ENCODE assay signal across 28 cellular contexts in genomic region chr5:165573445-165573844, GRCh38.
"Had no signal": no experiment of that assay in that cellular context is flagged by ENCODE, and none has a peak within 500 bp of the region (broad histone marks: within the 10 kb centered on the region; RNA-seq: fewer than 3 reads in every experiment).

No MANE protein-coding gene starts in this region.

- H2AFZ ChIP-seq: neural progenitor cell had no signal

- ATAC-seq: activated naive CD8-positive, alpha-beta T cell treated with anti-CD3 and anti-CD28 coated beads, Interleukin-2, amount 50 U/mL, for 24 hours; activated T-helper 17 cell treated with anti-CD3 and anti-CD28 coated beads, Interleukin-2, amount 50 U/mL, for 72 hours; effector memory CD8-positive, alpha-beta T cell; esophagus mucosa; natural killer cell; right cardiac atrium; stimulated activated naive B cell treated with anti-CD40 and anti-IgM and Interleukin-4, amounts not matched to agents 10 μg/mL and 1 μg/mL and 100 μg/mL, for 72 hours; T-helper 17 cell had no signal

- H3K4me3 ChIP-seq: cardiac muscle cell, colonic mucosa, left ventricle myocardium inferior, lung, neural progenitor cell, stomach, thyroid gland, upper lobe of left lung had no signal

- H3K4me3 Mint-ChIP-seq: activated CD4-positive, alpha-beta memory T cell treated with anti-CD3 and anti-CD28 coated beads, Interleukin-2, amount 10 ng/mL, durations not matched to agents 7 days and 5 days; activated CD4-positive, alpha-beta T cell treated with anti-CD3 and anti-CD28 coated beads, Interleukin-2, amount 10 ng/mL, durations not matched to agents 7 days and 5 days; activated naive CD4-positive, alpha-beta T cell treated with anti-CD3 and anti-CD28 coated beads, Interleukin-2, amount 50 U/mL, for 24 hours; activated naive CD8-positive, alpha-beta T cell treated with anti-CD3 and anti-CD28 coated beads, Interleukin-2, amount 50 U/mL, for 24 hours; activated T-cell treated with anti-CD3 and anti-CD28 coated beads, Interleukin-2, amount 50 U/mL, for 24 hours; activated T-helper 17 cell treated with anti-CD3 and anti-CD28 coated beads, Interleukin-2, amount 50 U/mL, for 72 hours; effector memory CD8-positive, alpha-beta T cell; natural killer cell; neural progenitor cell; stimulated activated naive B cell treated with anti-CD40 and anti-IgM and Interleukin-4, amounts not matched to agents 10 μg/mL and 1 μg/mL and 100 μg/mL, for 72 hours; T-helper 17 cell had no signal

- DNase-seq: activated CD4-positive, alpha-beta memory T cell treated with anti-CD3 and anti-CD28 coated beads, Interleukin-2, amount 10 ng/mL, durations not matched to agents 7 days and 5 days; activated CD4-positive, alpha-beta T cell treated with anti-CD3 and anti-CD28 coated beads, Interleukin-2, amount 10 ng/mL, durations not matched to agents 7 days and 5 days; activated CD4-positive, CD25-positive, alpha-beta regulatory T cell treated with anti-CD3 and anti-CD28 coated beads, Interleukin-2, amount 50 U/mL, for 72 hours; activated CD8-positive, alpha-beta memory T cell treated with anti-CD3 and anti-CD28 coated beads, Interleukin-2, amount 50 U/mL, for 48 hours; activated naive CD8-positive, alpha-beta T cell treated with anti-CD3 and anti-CD28 coated beads, Interleukin-2, amount 50 U/mL, for 24 hours; activated T-cell treated with anti-CD3 and anti-CD28 coated beads, Interleukin-2, amount 50 U/mL, for 24 hours; amygdala; cerebellar nuclear complex; colonic mucosa; effector memory CD8-positive, alpha-beta T cell; foreskin melanocyte; left ventricle myocardium inferior; mesendoderm; natural killer cell; right cardiac atrium; stimulated activated CD4-positive, alpha-beta T cell treated with anti-CD3 and anti-CD28 coated beads, Interleukin-15, amount 100 ng/mL, for 24 hours; stimulated activated CD4-positive, alpha-beta T cell treated with anti-CD3 and anti-CD28 coated beads, Interleukin-2, amount 100 ng/mL, for 24 hours; stimulated activated naive B cell treated with anti-CD40 and anti-IgM and Interleukin-4, amounts not matched to agents 10 μg/mL and 1 μg/mL and 100 μg/mL, for 72 hours; stomach; T-helper 17 cell; thyroid gland; upper lobe of left lung had no signal

- H3K27me3 ChIP-seq: cardiac muscle cell, colonic mucosa, neural progenitor cell, stomach, thyroid gland, upper lobe of left lung had no signal

- H3K27ac ChIP-seq: cardiac muscle cell, colonic mucosa, left ventricle myocardium inferior, neural progenitor cell, stomach, thyroid gland, upper lobe of left lung had no signal

- H3K4me2 ChIP-seq: neural progenitor cell had no signal

- H3K9me3 ChIP-seq: colonic mucosa, stomach, thyroid gland, upper lobe of left lung had no signal

- H3K27me3 Mint-ChIP-seq: activated CD4-positive, alpha-beta memory T cell treated with anti-CD3 and anti-CD28 coated beads, Interleukin-2, amount 10 ng/mL, durations not matched to agents 7 days and 5 days; activated CD4-positive, alpha-beta T cell treated with anti-CD3 and anti-CD28 coated beads, Interleukin-2, amount 10 ng/mL, durations not matched to agents 7 days and 5 days; activated naive CD4-positive, alpha-beta T cell treated with anti-CD3 and anti-CD28 coated beads, Interleukin-2, amount 50 U/mL, for 24 hours; activated naive CD8-positive, alpha-beta T cell treated with anti-CD3 and anti-CD28 coated beads, Interleukin-2, amount 50 U/mL, for 24 hours; activated T-cell treated with anti-CD3 and anti-CD28 coated beads, Interleukin-2, amount 50 U/mL, for 24 hours; activated T-helper 17 cell treated with anti-CD3 and anti-CD28 coated beads, Interleukin-2, amount 50 U/mL, for 72 hours; effector memory CD8-positive, alpha-beta T cell; stimulated activated naive B cell treated with anti-CD40 and anti-IgM and Interleukin-4, amounts not matched to agents 10 μg/mL and 1 μg/mL and 100 μg/mL, for 72 hours; T-helper 17 cell had no signal

- H3K9ac ChIP-seq: neural progenitor cell had no signal

- H3K27ac Mint-ChIP-seq: activated CD4-positive, alpha-beta memory T cell treated with anti-CD3 and anti-CD28 coated beads, Interleukin-2, amount 10 ng/mL, durations not matched to agents 7 days and 5 days; activated CD4-positive, alpha-beta T cell treated with anti-CD3 and anti-CD28 coated beads, Interleukin-2, amount 10 ng/mL, durations not matched to agents 7 days and 5 days; activated naive CD4-positive, alpha-beta T cell treated with anti-CD3 and anti-CD28 coated beads, Interleukin-2, amount 50 U/mL, for 24 hours; activated naive CD8-positive, alpha-beta T cell treated with anti-CD3 and anti-CD28 coated beads, Interleukin-2, amount 50 U/mL, for 24 hours; activated T-cell treated with anti-CD3 and anti-CD28 coated beads, Interleukin-2, amount 50 U/mL, for 24 hours; activated T-helper 17 cell treated with anti-CD3 and anti-CD28 coated beads, Interleukin-2, amount 50 U/mL, for 72 hours; effector memory CD8-positive, alpha-beta T cell; natural killer cell; neural progenitor cell; stimulated activated naive B cell treated with anti-CD40 and anti-IgM and Interleukin-4, amounts not matched to agents 10 μg/mL and 1 μg/mL and 100 μg/mL, for 72 hours; T-helper 17 cell had no signal

- H3K4me1 Mint-ChIP-seq: activated CD4-positive, alpha-beta memory T cell treated with anti-CD3 and anti-CD28 coated beads, Interleukin-2, amount 10 ng/mL, durations not matched to agents 7 days and 5 days; activated CD4-positive, alpha-beta T cell treated with anti-CD3 and anti-CD28 coated beads, Interleukin-2, amount 10 ng/mL, durations not matched to agents 7 days and 5 days; activated naive CD4-positive, alpha-beta T cell treated with anti-CD3 and anti-CD28 coated beads, Interleukin-2, amount 50 U/mL, for 24 hours; activated naive CD8-positive, alpha-beta T cell treated with anti-CD3 and anti-CD28 coated beads, Interleukin-2, amount 50 U/mL, for 24 hours; activated T-helper 17 cell treated with anti-CD3 and anti-CD28 coated beads, Interleukin-2, amount 50 U/mL, for 72 hours; natural killer cell; neural progenitor cell; stimulated activated naive B cell treated with anti-CD40 and anti-IgM and Interleukin-4, amounts not matched to agents 10 μg/mL and 1 μg/mL and 100 μg/mL, for 72 hours; T-helper 17 cell had no signal

- H3K36me3 Mint-ChIP-seq: activated naive CD4-positive, alpha-beta T cell treated with anti-CD3 and anti-CD28 coated beads, Interleukin-2, amount 50 U/mL, for 24 hours; natural killer cell; stimulated activated naive B cell treated with anti-CD40 and anti-IgM and Interleukin-4, amounts not matched to agents 10 μg/mL and 1 μg/mL and 100 μg/mL, for 72 hours had no signal

- H3K36me3 ChIP-seq: cardiac muscle cell, colonic mucosa, left ventricle myocardium inferior, neural progenitor cell, stomach, thyroid gland, upper lobe of left lung had no signal

- H3K9me3 Mint-ChIP-seq: activated naive CD4-positive, alpha-beta T cell treated with anti-CD3 and anti-CD28 coated beads, Interleukin-2, amount 50 U/mL, for 24 hours had no signal

- H3K4me1 ChIP-seq: colonic mucosa, left ventricle myocardium inferior, neural progenitor cell, stomach, thyroid gland, upper lobe of left lung had no signal
